ENCODE assay signal across 16 cellular contexts in the genomic region with DNA sequence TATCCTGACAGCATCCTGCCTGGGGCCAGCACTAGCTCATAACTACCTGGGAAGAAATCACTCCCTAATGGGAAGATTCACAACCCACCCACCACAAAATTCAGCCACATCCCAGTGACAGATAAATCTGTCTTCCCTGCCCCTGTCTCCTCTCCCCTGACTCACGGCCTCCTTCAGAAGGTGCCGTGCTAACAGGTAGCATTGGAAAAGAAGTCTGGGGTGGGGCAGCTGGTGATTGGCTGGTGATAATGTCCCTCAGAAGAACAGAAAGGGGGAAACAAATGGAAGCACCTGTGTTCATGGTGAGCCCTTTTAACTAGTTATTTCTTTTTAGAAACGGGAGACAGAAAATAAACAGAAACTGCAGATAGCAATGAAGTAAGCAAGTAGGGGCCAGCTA. TPM values are rescaled to one million over a fixed set of nuclear protein-coding genes. Genes with fewer than 3 reads are reported as not detected.
DNase-seq lines count a peak whose midpoint lies in the region; ATAC-seq and TF ChIP-seq lines count a peak whose summit lies in the region.
"Had no signal": no experiment of that assay in that cellular context is flagged by ENCODE, and none has a peak within 500 bp of the region (broad histone marks: within the 10 kb centered on the region; RNA-seq: fewer than 3 reads in every experiment).

No MANE protein-coding gene starts in this region.

- peaks cover 3% of the 10 kb centered on the region; the same call in 1 of the 2 replicates for H3F3A ChIP-seq in OCI-LY1 (ENCODE audit: insufficient read depth, low read length)

- H3K79me2 ChIP-seq in OCI-LY1 (ENCODE audit: insufficient read depth, low read length): peaks cover 34% of the 10 kb centered on the region; the same call in 1 of the 2 replicates

- intact Hi-C loops in dendritic cell treated with granulocyte-macrophage colony-stimulating factor and Interleukin-4, amounts not matched to agents 40 ng/mL and 50 ng/mL, for 4 days (cut with micrococcal nuclease): no loop called here
- intact Hi-C loops in spleen (cut with DNase I; ENCODE audit: low total_unique reads): no loop called here

- H3K4me1 Mint-ChIP-seq in T-helper 1 cell treated with Interleukin-12 subunit alpha and Interleukin-12 subunit beta and Interleukin-4 antibody, amounts not matched to agents 30 μg/mL and 1 μg/mL, for 36 hours (ENCODE audit: low read depth): peaks cover 68% of the 10 kb centered on the region
- H3K4me1 Mint-ChIP-seq in dendritic cell treated with granulocyte-macrophage colony-stimulating factor and Interleukin-4, amounts not matched to agents 40 ng/mL and 50 ng/mL, for 4 days (ENCODE audit: low read depth): peaks cover 54% of the 10 kb centered on the region

- H3K9me3 Mint-ChIP-seq in T-helper 1 cell treated with Interleukin-12 subunit alpha and Interleukin-12 subunit beta and Interleukin-4 antibody, amounts not matched to agents 30 μg/mL and 1 μg/mL, for 36 hours: peaks cover 15% of the 10 kb centered on the region
- peaks cover 7% of the 10 kb centered on the region for H3K9me3 Mint-ChIP-seq in dendritic cell treated with granulocyte-macrophage colony-stimulating factor and Interleukin-4, amounts not matched to agents 40 ng/mL and 50 ng/mL, for 4 days

- H3K4me1 ChIP-seq in OCI-LY1 (ENCODE audit: insufficient read depth, low read length, severe bottlenecking): peaks cover 80% of the 10 kb centered on the region
- H3K4me1 ChIP-seq in spleen: peaks cover 50 to 95% (median 62%) of the 10 kb centered on the region in 6 donors

- TF ChIP-seq CTCF in OCI-LY1 (IDR thresholded peaks at IDR 0.05; ENCODE audit: low read length): no peak
- no peak for TF ChIP-seq CTCF in spleen (IDR thresholded peaks at IDR 0.05 in 8 of 11, conservative IDR thresholded peaks at IDR 0.05 in 3 of 11)

- H2AFZ ChIP-seq in OCI-LY1 (ENCODE audit: low read length): no peak overlapping the region

- no peaks in the 10 kb centered on the region for H3K9me2 ChIP-seq in OCI-LY1 (ENCODE audit: low read depth, low read length)

- peak overlapping the region; percentile 22; the same call in 1 of the 2 replicates for H3K4me2 ChIP-seq in OCI-LY1 (ENCODE audit: low read length)

- H3K27ac ChIP-seq in OCI-LY1 (ENCODE audit: low read depth, low read length, poor library complexity, severe bottlenecking) (peak overlapping the region; percentile 65), spleen (peak overlapping the region in 5 of 8 donors; percentile 9 to 88 (median 67))
- H3K27ac ChIP-seq: 22Rv1 had no signal

- no peak for TF ChIP-seq POLR2A in spleen (IDR thresholded peaks at IDR 0.05)

- no peak for DNase-seq in T-helper 1 cell
- no peak for DNase-seq in spleen
- no peak for DNase-seq in COLO668 (lab: John Stamatoyannopoulos, UW; ENCODE audit: unreplicated experiment)
- DNase-seq: activated gamma-delta T cell treated with Interleukin-2 at 50 U/mL for 16 hours; KBM-7; NCI-H1694; NCI-H526; SHP77 treated with DMSO at 0.1 percent for 48 hours; stimulated activated CD4-positive, alpha-beta T cell treated with anti-CD3 and anti-CD28 coated beads, Interleukin-4, amount 100 ng/mL, for 4 hours had no signal

- H3K9ac ChIP-seq in OCI-LY1 (ENCODE audit: low read length): no peak overlapping the region; the same call in 1 of the 2 replicates

- H3K27ac Mint-ChIP-seq in T-helper 1 cell treated with Interleukin-12 subunit alpha and Interleukin-12 subunit beta and Interleukin-4 antibody, amounts not matched to agents 30 μg/mL and 1 μg/mL, for 36 hours: peak overlapping the region; percentile 42
- H3K27ac Mint-ChIP-seq in dendritic cell treated with granulocyte-macrophage colony-stimulating factor and Interleukin-4, amounts not matched to agents 40 ng/mL and 50 ng/mL, for 4 days: peak overlapping the region; percentile 62

- peak overlapping the region; percentile 49 for H3K4me3 Mint-ChIP-seq in T-helper 1 cell treated with Interleukin-12 subunit alpha and Interleukin-12 subunit beta and Interleukin-4 antibody, amounts not matched to agents 30 μg/mL and 1 μg/mL, for 36 hours
- no peak overlapping the region for H3K4me3 Mint-ChIP-seq in dendritic cell treated with granulocyte-macrophage colony-stimulating factor and Interleukin-4, amounts not matched to agents 40 ng/mL and 50 ng/mL, for 4 days

- WGBS in spleen, 5 donors: 48 to 67% (median 54%) methylated on average over 3 of the region's 3 CpGs

- ATAC-seq in HG03521 (IDR thresholded peaks at IDR 0.05; ENCODE audit: unreplicated experiment): no peak
- ATAC-seq in HG02642 (IDR thresholded peaks at IDR 0.05; ENCODE audit: poor library complexity, unreplicated experiment): no peak
- ATAC-seq: esophagus mucosa had no signal

- peaks cover 36% of the 10 kb centered on the region for H3K36me3 Mint-ChIP-seq in T-helper 1 cell treated with Interleukin-12 subunit alpha and Interleukin-12 subunit beta and Interleukin-4 antibody, amounts not matched to agents 30 μg/mL and 1 μg/mL, for 36 hours (ENCODE audit: low read depth)
- peaks cover 45% of the 10 kb centered on the region for H3K36me3 Mint-ChIP-seq in dendritic cell treated with granulocyte-macrophage colony-stimulating factor and Interleukin-4, amounts not matched to agents 40 ng/mL and 50 ng/mL, for 4 days (ENCODE audit: low read depth)

- no peaks in the 10 kb centered on the region for H3K27me3 Mint-ChIP-seq in T-helper 1 cell treated with Interleukin-12 subunit alpha and Interleukin-12 subunit beta and Interleukin-4 antibody, amounts not matched to agents 30 μg/mL and 1 μg/mL, for 36 hours (ENCODE audit: low read depth)
- no peaks in the 10 kb centered on the region for H3K27me3 Mint-ChIP-seq in dendritic cell treated with granulocyte-macrophage colony-stimulating factor and Interleukin-4, amounts not matched to agents 40 ng/mL and 50 ng/mL, for 4 days

- no peak overlapping the region for H3K4me3 ChIP-seq in OCI-LY1 (ENCODE audit: low read depth, low read length, poor library complexity, severe bottlenecking)
- no peak overlapping the region for H3K4me3 ChIP-seq in spleen

- peaks cover 60% of the 10 kb centered on the region for H3K36me3 ChIP-seq in OCI-LY1 (ENCODE audit: insufficient read depth, low read length)
- H3K36me3 ChIP-seq in spleen: peaks cover 0 to 49% (median 4%) of the 10 kb centered on the region in 6 donors

- H3K9me3 ChIP-seq in OCI-LY1 (ENCODE audit: low read length): no peaks in the 10 kb centered on the region
- H3K9me3 ChIP-seq in spleen: peaks cover 0 to 8% (median 2%) of the 10 kb centered on the region in 8 donors

- H3K27me3 ChIP-seq in OCI-LY1 (ENCODE audit: insufficient read depth, low read length) (no peaks in the 10 kb centered on the region), spleen (replicated peaks in 1 of 7) (no peaks in the 10 kb centered on the region)

- no peaks in the 10 kb centered on the region for H4K20me1 ChIP-seq in OCI-LY1 (ENCODE audit: insufficient read depth, low read length)

RNA-seq across cellular contexts. Expression of a gene that starts 29.1 kb away (rescaled TPM):
- total RNA-seq in spleen: 10 to 100 TPM; 51.1 to 74.6 (median 68.2) TPM
- polyA plus RNA-seq in spleen: 10 to 100 TPM in 2 of 3 donors, 1 to 10 TPM in 1; 8.5 to 24.4 (median 11.8) TPM
